24 cellular contexts compared by ENCODE assay signal in genomic region chr7:77417801-77418200, GRCh38. TPM values are rescaled to one million over a fixed set of nuclear protein-coding genes. Genes with fewer than 3 reads are reported as not detected.
DNase-seq lines count a peak whose midpoint lies in the region; ATAC-seq and TF ChIP-seq lines count a peak whose summit lies in the region.
"Had no signal": no experiment of that assay in that cellular context is flagged by ENCODE, and none has a peak within 500 bp of the region (broad histone marks: within the 10 kb centered on the region; RNA-seq: fewer than 3 reads in every experiment).

No MANE protein-coding gene starts in this region.

- ATAC-seq in natural killer cell, result no peak
- ATAC-seq in natural killer cell treated with Interleukin-12 subunit alpha and Interleukin-12 subunit beta and Interleukin-15 and Interleukin-18, amount 100 ng/mL, for 72 hours, result no peak
- no peak for ATAC-seq in activated T-helper 17 cell treated with anti-CD3 and anti-CD28 coated beads, Interleukin-2, amount 50 U/mL, for 72 hours (replicated peaks)
- ATAC-seq in naive B cell (ENCODE audit: low read depth in 2 of 2), result no peak
- ATAC-seq in HG02840 (IDR thresholded peaks at IDR 0.05; ENCODE audit: low FRiP score, unreplicated experiment), result no peak
- no peak for ATAC-seq in HG03571 (IDR thresholded peaks at IDR 0.05; ENCODE audit: unreplicated experiment)
- ATAC-seq: GM12878, Panc1, SK-N-SH treated with all-trans-retinoic acid at 6 μM for 48 hours had no signal

- DNase-seq in natural killer cell (no peak), naive B cell (no peak), NCI-H1436 treated with DMSO at 0.1 percent for 48 hours (lab: John Stamatoyannopoulos, UW) (no peak), mucosa of gallbladder (ENCODE audit: low spot score) (no peak)
- DNase-seq in natural killer cell treated with Interleukin-12 subunit alpha and Interleukin-12 subunit beta and Interleukin-15 and Interleukin-18, amount 100 ng/mL, for 72 hours (ENCODE audit: low spot score), result no peak
- DNase-seq: AML-193, COR-L47, DND-41, H7, IMR-90, Kasumi-1, MG63, NCI-H1417 treated with DMSO at 0.1 percent for 48 hours, NCI-H2029, NCI-H2227 treated with DMSO at 0.1 percent for 48 hours, NCI-H524, NCI-H774, SIG-M5 had no signal

- intact Hi-C loops in natural killer cell (cut with micrococcal nuclease), result no loop called here

- no peak for TF ChIP-seq CTCF in natural killer cell (IDR thresholded peaks at IDR 0.05)

- H3K27me3 Mint-ChIP-seq in natural killer cell (ENCODE audit: low read depth in 2 of 2) (no peaks in the 10 kb centered on the region), naive B cell (no peaks in the 10 kb centered on the region)
- no peaks in the 10 kb centered on the region for H3K27me3 Mint-ChIP-seq in natural killer cell treated with Interleukin-12 subunit alpha and Interleukin-12 subunit beta and Interleukin-15 and Interleukin-18, amount 100 ng/mL, for 72 hours
- H3K27me3 Mint-ChIP-seq in activated T-helper 17 cell treated with anti-CD3 and anti-CD28 coated beads, Interleukin-2, amount 50 U/mL, for 72 hours, result peaks cover 15% of the 10 kb centered on the region

- H3K9me3 Mint-ChIP-seq in natural killer cell (no peaks in the 10 kb centered on the region), naive B cell (no peaks in the 10 kb centered on the region)
- H3K9me3 Mint-ChIP-seq in natural killer cell treated with Interleukin-12 subunit alpha and Interleukin-12 subunit beta and Interleukin-15 and Interleukin-18, amount 100 ng/mL, for 72 hours, result no peaks in the 10 kb centered on the region
- H3K9me3 Mint-ChIP-seq in activated T-helper 17 cell treated with anti-CD3 and anti-CD28 coated beads, Interleukin-2, amount 50 U/mL, for 72 hours, result no peaks in the 10 kb centered on the region

- peak overlapping the region; percentile 95 to 99 for H3K27ac Mint-ChIP-seq in natural killer cell
- peak overlapping the region in 1 of 2 donors; percentile 53 for H3K27ac Mint-ChIP-seq in natural killer cell treated with Interleukin-12 subunit alpha and Interleukin-12 subunit beta and Interleukin-15 and Interleukin-18, amount 100 ng/mL, for 72 hours
- no peak overlapping the region for H3K27ac Mint-ChIP-seq in activated T-helper 17 cell treated with anti-CD3 and anti-CD28 coated beads, Interleukin-2, amount 50 U/mL, for 72 hours
- H3K27ac Mint-ChIP-seq in naive B cell, result peak overlapping the region in 4 of 6 donors; percentile 82 to 97 (median 94)

- peaks cover 45 to 52% of the 10 kb centered on the region in 2 donors for H3K4me1 Mint-ChIP-seq in natural killer cell
- peaks cover 49 to 52% of the 10 kb centered on the region in 2 donors for H3K4me1 Mint-ChIP-seq in natural killer cell treated with Interleukin-12 subunit alpha and Interleukin-12 subunit beta and Interleukin-15 and Interleukin-18, amount 100 ng/mL, for 72 hours (ENCODE audit: low read depth in 2 of 2)
- peaks cover 14% of the 10 kb centered on the region for H3K4me1 Mint-ChIP-seq in activated T-helper 17 cell treated with anti-CD3 and anti-CD28 coated beads, Interleukin-2, amount 50 U/mL, for 72 hours
- H3K4me1 Mint-ChIP-seq in naive B cell, result peaks cover 32 to 51% (median 46%) of the 10 kb centered on the region in 3 donors

- H3K36me3 Mint-ChIP-seq in natural killer cell (no peaks in the 10 kb centered on the region), naive B cell (no peaks in the 10 kb centered on the region)
- no peaks in the 10 kb centered on the region for H3K36me3 Mint-ChIP-seq in natural killer cell treated with Interleukin-12 subunit alpha and Interleukin-12 subunit beta and Interleukin-15 and Interleukin-18, amount 100 ng/mL, for 72 hours
- no peaks in the 10 kb centered on the region for H3K36me3 Mint-ChIP-seq in activated T-helper 17 cell treated with anti-CD3 and anti-CD28 coated beads, Interleukin-2, amount 50 U/mL, for 72 hours (ENCODE audit: low read depth)

- H3K4me3 Mint-ChIP-seq in natural killer cell (peak overlapping the region; percentile 89), naive B cell (peak overlapping the region in 4 of 8 donors; percentile 9 to 93 (median 82))
- no peak overlapping the region for H3K4me3 Mint-ChIP-seq in natural killer cell treated with Interleukin-12 subunit alpha and Interleukin-12 subunit beta and Interleukin-15 and Interleukin-18, amount 100 ng/mL, for 72 hours
- peak overlapping the region; percentile 50 for H3K4me3 Mint-ChIP-seq in activated T-helper 17 cell treated with anti-CD3 and anti-CD28 coated beads, Interleukin-2, amount 50 U/mL, for 72 hours

RNA-seq across cellular contexts. Expression of gene GSAP, which starts 1.7 kb away (rescaled TPM):
- total RNA-seq in natural killer cell (100 to 1,000 TPM; 202 to 302 (median 301) TPM), mucosa of gallbladder (23.9 TPM)
- 10 to 100 TPM; 15.9 to 18.0 TPM for total RNA-seq in natural killer cell treated with Interleukin-12 subunit alpha and Interleukin-12 subunit beta and Interleukin-15 and Interleukin-18, amount 100 ng/mL, for 72 hours
- 1 to 10 TPM; 1.1 to 2.9 TPM for total RNA-seq in activated T-helper 17 cell treated with anti-CD3 and anti-CD28 coated beads, Interleukin-2, amount 50 U/mL, for 72 hours
- 100 to 1,000 TPM in 1 of 6 donors, 10 to 100 TPM in 5; 37.6 to 102 (median 43.5) TPM for polyA plus RNA-seq in naive B cell (ENCODE audit: low read depth in 6 of 6)
